In genomic region chr2:73035899-73036778, GRCh38 we compare ENCODE assay signal across 13 cellular contexts. TPM values are rescaled to one million over a fixed set of nuclear protein-coding genes. Genes with fewer than 3 reads are reported as not detected.
A peak's percentile ranks its signal among the peaks of the same experiment; 100 is the strongest.
DNase-seq lines count a peak whose midpoint lies in the region; FAIRE-seq and TF ChIP-seq lines count a peak whose summit lies in the region.
"Had no signal": no experiment of that assay in that cellular context is flagged by ENCODE, and none has a peak within 500 bp of the region (broad histone marks: within the 10 kb centered on the region; RNA-seq: fewer than 3 reads in every experiment).

No MANE protein-coding gene starts in this region.

- peak overlapping the region; percentile 3; the same call in 1 of the 2 replicates for H3K4me2 ChIP-seq in BLaER1
- H3K4me2 ChIP-seq in MM.1S (ENCODE audit: low read depth, low read length) = no peak overlapping the region

- TF ChIP-seq CTCF in astrocyte of the cerebellum (IDR thresholded peaks at IDR 0.05; ENCODE audit: low read depth, low read length, missing control alignments) (peak; percentile 21), vagina (IDR thresholded peaks at IDR 0.05) (no peak), MM.1S (IDR thresholded peaks at IDR 0.05; ENCODE audit: low read length) (no peak)

- no peaks in the 10 kb centered on the region for H3K79me2 ChIP-seq in MM.1S (ENCODE audit: low read length)

- H2AFZ ChIP-seq in MM.1S (ENCODE audit: low read length) = no peak overlapping the region

- no peak for TF ChIP-seq POLR2A in vagina (IDR thresholded peaks at IDR 0.05)

- no peaks in the 10 kb centered on the region for H3K36me3 ChIP-seq in BLaER1
- no peaks in the 10 kb centered on the region for H3K36me3 ChIP-seq in small intestine (ENCODE audit: control insufficient read depth in 2 of 2, insufficient read depth in 2 of 2, low read length in 2 of 2)
- H3K36me3 ChIP-seq in vagina = peaks cover 0 to 8% of the 10 kb centered on the region in 2 donors
- H3K36me3 ChIP-seq in MM.1S (replicated peaks; ENCODE audit: insufficient read depth, low read length) = no peaks in the 10 kb centered on the region

- H4K20me1 ChIP-seq in BLaER1 (no peaks in the 10 kb centered on the region), MM.1S (ENCODE audit: insufficient read depth, low read length) (no peaks in the 10 kb centered on the region)

- H3K27ac ChIP-seq in BLaER1 (peak overlapping the region; percentile 18; the same call in 1 of the 2 replicates), small intestine (ENCODE audit: low read depth in 1 of 2, low read length in 1 of 2) (no peak overlapping the region), vagina (no peak overlapping the region), MM.1S (ENCODE audit: low read length) (no peak overlapping the region)

- H3K4me3 ChIP-seq in BLaER1 (no peak overlapping the region), astrocyte of the cerebellum (ENCODE audit: low read depth, low read length) (no peak overlapping the region), small intestine (ENCODE audit: low read depth in 1 of 2, low read length in 2 of 2) (no peak overlapping the region), vagina (no peak overlapping the region), MM.1S (ENCODE audit: low read length) (no peak overlapping the region)

- in situ Hi-C loops in astrocyte of the cerebellum (cut with HindIII; ENCODE audit: low sequenced_read_pairs) = no loop called here

- H3K9me3 ChIP-seq in BLaER1 (no peaks in the 10 kb centered on the region), small intestine (ENCODE audit: control insufficient read depth, low read depth) (no peaks in the 10 kb centered on the region), vagina (no peaks in the 10 kb centered on the region), MM.1S (replicated peaks; ENCODE audit: insufficient read depth, low read length) (no peaks in the 10 kb centered on the region)

- WGBS in small intestine, 3 donors = 87 to 92% (median 88%) methylated on average over 6 of the region's 6 CpGs

- no peaks in the 10 kb centered on the region for H3K9me2 ChIP-seq in MM.1S (replicated peaks; ENCODE audit: insufficient read depth, low read length)

- H3K9ac ChIP-seq in BLaER1 = no peak overlapping the region
- no peak overlapping the region for H3K9ac ChIP-seq in MM.1S (ENCODE audit: low read length)

- DNase-seq in HT-29 (ENCODE audit: low spot score) (peak; percentile 25), astrocyte of the cerebellum (ENCODE audit: low read depth) (no peak), islet precursor cell (peak; percentile 62), NCI-H1092 treated with DMSO at 0.1 percent for 48 hours (lab: John Stamatoyannopoulos, UW) (no peak), small intestine (no peak), vagina (ENCODE audit: extremely low spot score in 2 of 2) (no peak), MM.1S (no peak)
- DNase-seq: activated CD8-positive, alpha-beta T cell treated with anti-CD3 and anti-CD28 coated beads for 36 hours; CD4-positive, CD25-positive, alpha-beta regulatory T cell; NCI-H1436; stimulated activated CD4-positive, alpha-beta T cell treated with anti-CD3 and anti-CD28 coated beads, Interleukin-12 subunit alpha, Interleukin-12 subunit beta, amount 100 ng/mL, for 4 hours had no signal

- FAIRE-seq in small intestine (lab: Jason Lieb, UNC) = no peak
- FAIRE-seq: endothelial cell of umbilical vein had no signal

- no peaks in the 10 kb centered on the region for H3F3A ChIP-seq in MM.1S (ENCODE audit: insufficient read depth, low read length)

- H3K27me3 ChIP-seq in BLaER1 (no peaks in the 10 kb centered on the region), small intestine (ENCODE audit: control insufficient read depth in 2 of 2, insufficient read depth in 2 of 2, low read length in 2 of 2) (no peaks in the 10 kb centered on the region), vagina (no peaks in the 10 kb centered on the region), MM.1S (replicated peaks; ENCODE audit: insufficient read depth, low read length) (no peaks in the 10 kb centered on the region)

- intact Hi-C loops in vagina (cut with DNase I) = no loop called here

- H3K4me1 ChIP-seq in BLaER1 (peaks cover 22% of the 10 kb centered on the region), small intestine (ENCODE audit: control insufficient read depth in 2 of 2, insufficient read depth in 1 of 2, low read depth in 1 of 2, low read length in 1 of 2) (peaks cover 0 to 4% of the 10 kb centered on the region in 2 donors), vagina (no peaks in the 10 kb centered on the region), MM.1S (ENCODE audit: low read length) (no peaks in the 10 kb centered on the region)

RNA-seq across cellular contexts. Expression of gene SFXN5, which starts 35.4 kb away (rescaled TPM):
- 48.3 and 49.4 TPM in 2 replicates for total RNA-seq in HT-29 (2014; rRNA removed; shearing (Covaris generic))
- polyA plus RNA-seq in small intestine = 10 to 100 TPM in 1 of 3 donors, 1 to 10 TPM in 2; 5.4 to 11.1 (median 8.5) TPM
- total RNA-seq in vagina = 9.8 TPM

Comparison
In these comparisons a context has a peak if more than half of its experiments do, and no peak if none do; other contexts are left out.
1. DNase-seq: peak in HT-29 (single experiment) and islet precursor cell (single experiment); none in astrocyte of the cerebellum (single experiment), NCI-H1092 treated with DMSO at 0.1 percent for 48 hours (single experiment), small intestine (single experiment), vagina (0 of 2) and MM.1S (single experiment).